1 cellular context compared by ENCODE assay signal in genomic region chr1:156896490-156897033, GRCh38.
TF ChIP-seq lines count a peak whose summit lies in the region.

No MANE protein-coding gene starts in this region.

TF ChIP-seq in IMR-90, 13 proteins besides CTCF, POLR2A, EP300 and RAD21:
- TF ChIP-seq MAZ (IDR thresholded peaks at IDR 0.05; ENCODE audit: borderline replicate concordance, low read depth, low read length) (peak; percentile 51; the same call in 1 of the 2 replicates), NFE2L2 (IDR thresholded peaks at IDR 0.05; ENCODE audit: low read depth, low read length) (peak; percentile 32; the same call in 1 of the 2 replicates), RFX5 (IDR thresholded peaks at IDR 0.05; ENCODE audit: low read depth, low read length) (no peak), FOS (IDR thresholded peaks at IDR 0.05; ENCODE audit: low read depth, low read length) (peak; percentile 81)
TF ChIP-seq in IMR-90: peak in this region for 3.
